1 cellular context compared by ENCODE assay signal in the genomic region with DNA sequence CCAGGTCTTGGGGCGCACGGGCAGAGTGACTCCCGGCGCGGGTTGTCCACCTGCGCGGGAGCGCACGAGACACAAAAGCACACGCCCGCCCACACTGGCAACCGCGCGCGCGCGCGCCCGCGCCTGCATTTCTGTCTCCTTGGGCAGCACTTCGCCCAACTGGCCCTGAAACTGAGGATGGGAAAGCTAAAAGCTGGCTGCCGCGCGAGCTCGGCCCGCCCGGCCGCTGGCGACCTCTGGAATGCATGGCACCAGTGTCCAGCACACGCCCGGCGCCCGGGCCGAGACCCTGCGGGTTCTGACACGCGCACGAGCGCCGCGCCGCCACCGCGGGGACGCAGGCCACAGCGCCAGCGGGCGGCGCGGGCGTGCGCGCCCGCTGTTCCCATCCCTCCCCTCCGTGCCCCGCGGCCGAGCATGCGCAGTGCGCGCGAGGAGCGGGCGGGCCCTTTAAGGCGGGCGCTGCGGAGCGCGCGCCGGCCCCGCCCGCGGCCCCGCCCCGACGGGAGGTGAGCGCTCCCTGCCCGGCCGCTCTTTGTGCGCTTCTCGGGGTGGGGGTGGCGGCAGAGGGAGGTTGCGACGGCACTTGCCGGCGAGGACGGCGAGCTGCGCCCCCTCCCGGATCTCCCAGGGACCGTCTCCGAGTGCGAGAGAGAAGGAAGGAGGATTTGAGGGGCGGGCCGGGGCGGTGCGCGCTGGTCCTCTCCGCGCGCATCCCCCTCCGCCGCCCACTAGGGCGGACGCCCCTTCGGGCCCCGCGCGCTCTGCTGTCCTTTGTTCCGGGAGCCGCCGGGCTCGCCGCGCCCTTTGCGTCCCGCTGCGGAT.
TF ChIP-seq lines count a peak whose summit lies in the region.

No MANE protein-coding gene starts in this region.

TF ChIP-seq in K562, 482 proteins besides CTCF, POLR2A, EP300 and RAD21 (continued from another document and continues in another):
- TF ChIP-seq PHTF2 (CRISPR knock-in tag; IDR thresholded peaks at IDR 0.05), result no peak
- TF ChIP-seq ZBTB17 (CRISPR knock-in tag; IDR thresholded peaks at IDR 0.05), result no peak; the same call in 1 of the 2 replicates
- TF ChIP-seq, protein P1, sequence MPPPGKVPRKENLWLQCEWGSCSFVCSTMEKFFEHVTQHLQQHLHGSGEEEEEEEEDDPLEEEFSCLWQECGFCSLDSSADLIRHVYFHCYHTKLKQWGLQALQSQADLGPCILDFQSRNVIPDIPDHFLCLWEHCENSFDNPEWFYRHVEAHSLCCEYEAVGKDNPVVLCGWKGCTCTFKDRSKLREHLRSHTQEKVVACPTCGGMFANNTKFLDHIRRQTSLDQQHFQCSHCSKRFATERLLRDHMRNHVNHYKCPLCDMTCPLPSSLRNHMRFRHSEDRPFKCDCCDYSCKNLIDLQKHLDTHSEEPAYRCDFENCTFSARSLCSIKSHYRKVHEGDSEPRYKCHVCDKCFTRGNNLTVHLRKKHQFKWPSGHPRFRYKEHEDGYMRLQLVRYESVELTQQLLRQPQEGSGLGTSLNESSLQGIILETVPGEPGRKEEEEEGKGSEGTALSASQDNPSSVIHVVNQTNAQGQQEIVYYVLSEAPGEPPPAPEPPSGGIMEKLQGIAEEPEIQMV (tag; conservative IDR thresholded peaks at IDR 0.05; ENCODE audit: low read depth), result no peak
- no peak for TF ChIP-seq RFX7 (CRISPR knock-in tag; IDR thresholded peaks at IDR 0.05)
- no peak for TF ChIP-seq ARNT (IDR thresholded peaks at IDR 0.05)
- TF ChIP-seq, protein P2, sequence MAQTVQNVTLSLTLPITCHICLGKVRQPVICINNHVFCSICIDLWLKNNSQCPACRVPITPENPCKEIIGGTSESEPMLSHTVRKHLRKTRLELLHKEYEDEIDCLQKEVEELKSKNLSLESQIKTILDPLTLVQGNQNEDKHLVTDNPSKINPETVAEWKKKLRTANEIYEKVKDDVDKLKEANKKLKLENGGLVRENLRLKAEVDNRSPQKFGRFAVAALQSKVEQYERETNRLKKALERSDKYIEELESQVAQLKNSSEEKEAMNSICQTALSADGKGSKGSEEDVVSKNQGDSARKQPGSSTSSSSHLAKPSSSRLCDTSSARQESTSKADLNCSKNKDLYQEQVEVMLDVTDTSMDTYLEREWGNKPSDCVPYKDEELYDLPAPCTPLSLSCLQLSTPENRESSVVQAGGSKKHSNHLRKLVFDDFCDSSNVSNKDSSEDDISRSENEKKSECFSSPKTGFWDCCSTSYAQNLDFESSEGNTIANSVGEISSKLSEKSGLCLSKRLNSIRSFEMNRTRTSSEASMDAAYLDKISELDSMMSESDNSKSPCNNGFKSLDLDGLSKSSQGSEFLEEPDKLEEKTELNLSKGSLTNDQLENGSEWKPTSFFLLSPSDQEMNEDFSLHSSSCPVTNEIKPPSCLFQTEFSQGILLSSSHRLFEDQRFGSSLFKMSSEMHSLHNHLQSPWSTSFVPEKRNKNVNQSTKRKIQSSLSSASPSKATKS (CRISPR knock-in tag; IDR thresholded peaks at IDR 0.05), result no peak
- no peak for TF ChIP-seq MTF1 (CRISPR knock-in tag; IDR thresholded peaks at IDR 0.05; ENCODE audit: borderline replicate concordance)
- TF ChIP-seq, protein P3, sequence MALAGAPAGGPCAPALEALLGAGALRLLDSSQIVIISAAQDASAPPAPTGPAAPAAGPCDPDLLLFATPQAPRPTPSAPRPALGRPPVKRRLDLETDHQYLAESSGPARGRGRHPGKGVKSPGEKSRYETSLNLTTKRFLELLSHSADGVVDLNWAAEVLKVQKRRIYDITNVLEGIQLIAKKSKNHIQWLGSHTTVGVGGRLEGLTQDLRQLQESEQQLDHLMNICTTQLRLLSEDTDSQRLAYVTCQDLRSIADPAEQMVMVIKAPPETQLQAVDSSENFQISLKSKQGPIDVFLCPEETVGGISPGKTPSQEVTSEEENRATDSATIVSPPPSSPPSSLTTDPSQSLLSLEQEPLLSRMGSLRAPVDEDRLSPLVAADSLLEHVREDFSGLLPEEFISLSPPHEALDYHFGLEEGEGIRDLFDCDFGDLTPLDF (CRISPR knock-in tag; IDR thresholded peaks at IDR 0.05), result peak; percentile 26; the same call in 1 of the 2 replicates
- TF ChIP-seq ZNF354B (CRISPR knock-in tag; IDR thresholded peaks at IDR 0.05), result no peak
- TF ChIP-seq SREBF1 (IDR thresholded peaks at IDR 0.05; ENCODE audit: borderline replicate concordance, low read depth, low read length), result no peak
- peak; percentile 86 for TF ChIP-seq GATAD2B (IDR thresholded peaks at IDR 0.05; ENCODE audit: borderline replicate concordance)
- no peak for TF ChIP-seq ESRRB (CRISPR knock-in tag; IDR thresholded peaks at IDR 0.05; ENCODE audit: borderline replicate concordance)
- TF ChIP-seq TAF1 (IDR thresholded peaks at IDR 0.05; ENCODE audit: control insufficient read depth, extremely low read depth, insufficient read depth, low read length, severe bottlenecking), result peak; percentile 50
- no peak for TF ChIP-seq NFE2L1 (tag; IDR thresholded peaks at IDR 0.05; ENCODE audit: borderline replicate concordance, low read depth)
- TF ChIP-seq, protein P4, sequence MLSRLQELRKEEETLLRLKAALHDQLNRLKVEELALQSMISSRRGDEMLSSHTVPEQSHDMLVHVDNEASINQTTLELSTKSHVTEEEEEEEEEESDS (CRISPR knock-in tag; IDR thresholded peaks at IDR 0.05), result no peak
- TF ChIP-seq, protein P5, sequence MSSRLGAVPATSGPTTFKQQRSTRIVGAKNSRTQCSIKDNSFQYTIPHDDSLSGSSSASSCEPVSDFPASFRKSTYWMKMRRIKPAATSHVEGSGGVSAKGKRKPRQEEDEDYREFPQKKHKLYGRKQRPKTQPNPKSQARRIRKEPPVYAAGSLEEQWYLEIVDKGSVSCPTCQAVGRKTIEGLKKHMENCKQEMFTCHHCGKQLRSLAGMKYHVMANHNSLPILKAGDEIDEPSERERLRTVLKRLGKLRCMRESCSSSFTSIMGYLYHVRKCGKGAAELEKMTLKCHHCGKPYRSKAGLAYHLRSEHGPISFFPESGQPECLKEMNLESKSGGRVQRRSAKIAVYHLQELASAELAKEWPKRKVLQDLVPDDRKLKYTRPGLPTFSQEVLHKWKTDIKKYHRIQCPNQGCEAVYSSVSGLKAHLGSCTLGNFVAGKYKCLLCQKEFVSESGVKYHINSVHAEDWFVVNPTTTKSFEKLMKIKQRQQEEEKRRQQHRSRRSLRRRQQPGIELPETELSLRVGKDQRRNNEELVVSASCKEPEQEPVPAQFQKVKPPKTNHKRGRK (tag; IDR thresholded peaks at IDR 0.05), result no peak
- no peak for TF ChIP-seq EZH2 (IDR thresholded peaks at IDR 0.05; ENCODE audit: borderline replicate concordance, low read depth, low read length)
- no peak for TF ChIP-seq MAFG (tag; conservative IDR thresholded peaks at IDR 0.05)
- no peak; the same call in 1 of the 2 replicates for TF ChIP-seq E2F3 (CRISPR knock-in tag; IDR thresholded peaks at IDR 0.05)
- no peak for TF ChIP-seq RBM25 (IDR thresholded peaks at IDR 0.05; ENCODE audit: low read depth, low read length, severe bottlenecking)
- TF ChIP-seq, protein P6, sequence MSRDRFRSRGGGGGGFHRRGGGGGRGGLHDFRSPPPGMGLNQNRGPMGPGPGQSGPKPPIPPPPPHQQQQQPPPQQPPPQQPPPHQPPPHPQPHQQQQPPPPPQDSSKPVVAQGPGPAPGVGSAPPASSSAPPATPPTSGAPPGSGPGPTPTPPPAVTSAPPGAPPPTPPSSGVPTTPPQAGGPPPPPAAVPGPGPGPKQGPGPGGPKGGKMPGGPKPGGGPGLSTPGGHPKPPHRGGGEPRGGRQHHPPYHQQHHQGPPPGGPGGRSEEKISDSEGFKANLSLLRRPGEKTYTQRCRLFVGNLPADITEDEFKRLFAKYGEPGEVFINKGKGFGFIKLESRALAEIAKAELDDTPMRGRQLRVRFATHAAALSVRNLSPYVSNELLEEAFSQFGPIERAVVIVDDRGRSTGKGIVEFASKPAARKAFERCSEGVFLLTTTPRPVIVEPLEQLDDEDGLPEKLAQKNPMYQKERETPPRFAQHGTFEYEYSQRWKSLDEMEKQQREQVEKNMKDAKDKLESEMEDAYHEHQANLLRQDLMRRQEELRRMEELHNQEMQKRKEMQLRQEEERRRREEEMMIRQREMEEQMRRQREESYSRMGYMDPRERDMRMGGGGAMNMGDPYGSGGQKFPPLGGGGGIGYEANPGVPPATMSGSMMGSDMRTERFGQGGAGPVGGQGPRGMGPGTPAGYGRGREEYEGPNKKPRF (IDR thresholded peaks at IDR 0.05; ENCODE audit: low read depth, low read length), result no peak
- TF ChIP-seq, protein P7, sequence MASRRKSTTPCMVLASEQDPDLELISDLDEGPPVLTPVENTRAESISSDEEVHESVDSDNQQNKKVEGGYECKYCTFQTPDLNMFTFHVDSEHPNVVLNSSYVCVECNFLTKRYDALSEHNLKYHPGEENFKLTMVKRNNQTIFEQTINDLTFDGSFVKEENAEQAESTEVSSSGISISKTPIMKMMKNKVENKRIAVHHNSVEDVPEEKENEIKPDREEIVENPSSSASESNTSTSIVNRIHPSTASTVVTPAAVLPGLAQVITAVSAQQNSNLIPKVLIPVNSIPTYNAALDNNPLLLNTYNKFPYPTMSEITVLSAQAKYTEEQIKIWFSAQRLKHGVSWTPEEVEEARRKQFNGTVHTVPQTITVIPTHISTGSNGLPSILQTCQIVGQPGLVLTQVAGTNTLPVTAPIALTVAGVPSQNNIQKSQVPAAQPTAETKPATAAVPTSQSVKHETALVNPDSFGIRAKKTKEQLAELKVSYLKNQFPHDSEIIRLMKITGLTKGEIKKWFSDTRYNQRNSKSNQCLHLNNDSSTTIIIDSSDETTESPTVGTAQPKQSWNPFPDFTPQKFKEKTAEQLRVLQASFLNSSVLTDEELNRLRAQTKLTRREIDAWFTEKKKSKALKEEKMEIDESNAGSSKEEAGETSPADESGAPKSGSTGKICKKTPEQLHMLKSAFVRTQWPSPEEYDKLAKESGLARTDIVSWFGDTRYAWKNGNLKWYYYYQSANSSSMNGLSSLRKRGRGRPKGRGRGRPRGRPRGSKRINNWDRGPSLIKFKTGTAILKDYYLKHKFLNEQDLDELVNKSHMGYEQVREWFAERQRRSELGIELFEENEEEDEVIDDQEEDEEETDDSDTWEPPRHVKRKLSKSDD (conservative IDR thresholded peaks at IDR 0.05; ENCODE audit: low read length), result no peak
- TF ChIP-seq ZEB2 (IDR thresholded peaks at IDR 0.05), result no peak
- no peak for TF ChIP-seq TGIF2 (CRISPR knock-in tag; IDR thresholded peaks at IDR 0.05)
- no peak for TF ChIP-seq SNIP1 (IDR thresholded peaks at IDR 0.05; ENCODE audit: low read depth)
- TF ChIP-seq ZNF282 (CRISPR knock-in tag; IDR thresholded peaks at IDR 0.05), result no peak
- TF ChIP-seq, protein P8, sequence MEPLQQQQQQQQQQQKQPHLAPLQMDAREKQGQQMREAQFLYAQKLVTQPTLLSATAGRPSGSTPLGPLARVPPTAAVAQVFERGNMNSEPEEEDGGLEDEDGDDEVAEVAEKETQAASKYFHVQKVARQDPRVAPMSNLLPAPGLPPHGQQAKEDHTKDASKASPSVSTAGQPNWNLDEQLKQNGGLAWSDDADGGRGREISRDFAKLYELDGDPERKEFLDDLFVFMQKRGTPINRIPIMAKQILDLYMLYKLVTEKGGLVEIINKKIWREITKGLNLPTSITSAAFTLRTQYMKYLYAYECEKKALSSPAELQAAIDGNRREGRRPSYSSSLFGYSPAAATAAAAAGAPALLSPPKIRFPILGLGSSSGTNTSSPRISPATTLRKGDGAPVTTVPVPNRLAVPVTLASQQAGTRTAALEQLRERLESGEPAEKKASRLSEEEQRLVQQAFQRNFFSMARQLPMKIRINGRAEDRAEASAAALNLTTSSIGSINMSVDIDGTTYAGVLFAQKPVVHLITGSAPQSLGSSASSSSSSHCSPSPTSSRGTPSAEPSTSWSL (CRISPR knock-in tag; IDR thresholded peaks at IDR 0.05; ENCODE audit: borderline replicate concordance), result 0 out of 2 replicates have a peak, but pooled peaks have one; percentile 65
- TF ChIP-seq FOXP1 (CRISPR knock-in tag; IDR thresholded peaks at IDR 0.05), result peak; percentile 49; the same call in 1 of the 2 replicates
- no peak for TF ChIP-seq ZNF12 (CRISPR knock-in tag; IDR thresholded peaks at IDR 0.05)
- TF ChIP-seq, protein P9, sequence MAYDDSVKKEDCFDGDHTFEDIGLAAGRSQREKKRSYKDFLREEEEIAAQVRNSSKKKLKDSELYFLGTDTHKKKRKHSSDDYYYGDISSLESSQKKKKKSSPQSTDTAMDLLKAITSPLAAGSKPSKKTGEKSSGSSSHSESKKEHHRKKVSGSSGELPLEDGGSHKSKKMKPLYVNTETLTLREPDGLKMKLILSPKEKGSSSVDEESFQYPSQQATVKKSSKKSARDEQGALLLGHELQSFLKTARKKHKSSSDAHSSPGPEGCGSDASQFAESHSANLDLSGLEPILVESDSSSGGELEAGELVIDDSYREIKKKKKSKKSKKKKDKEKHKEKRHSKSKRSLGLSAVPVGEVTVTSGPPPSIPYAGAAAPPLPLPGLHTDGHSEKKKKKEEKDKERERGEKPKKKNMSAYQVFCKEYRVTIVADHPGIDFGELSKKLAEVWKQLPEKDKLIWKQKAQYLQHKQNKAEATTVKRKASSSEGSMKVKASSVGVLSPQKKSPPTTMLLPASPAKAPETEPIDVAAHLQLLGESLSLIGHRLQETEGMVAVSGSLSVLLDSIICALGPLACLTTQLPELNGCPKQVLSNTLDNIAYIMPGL (CRISPR knock-in tag; IDR thresholded peaks at IDR 0.05), result no peak
- TF ChIP-seq, protein P10, sequence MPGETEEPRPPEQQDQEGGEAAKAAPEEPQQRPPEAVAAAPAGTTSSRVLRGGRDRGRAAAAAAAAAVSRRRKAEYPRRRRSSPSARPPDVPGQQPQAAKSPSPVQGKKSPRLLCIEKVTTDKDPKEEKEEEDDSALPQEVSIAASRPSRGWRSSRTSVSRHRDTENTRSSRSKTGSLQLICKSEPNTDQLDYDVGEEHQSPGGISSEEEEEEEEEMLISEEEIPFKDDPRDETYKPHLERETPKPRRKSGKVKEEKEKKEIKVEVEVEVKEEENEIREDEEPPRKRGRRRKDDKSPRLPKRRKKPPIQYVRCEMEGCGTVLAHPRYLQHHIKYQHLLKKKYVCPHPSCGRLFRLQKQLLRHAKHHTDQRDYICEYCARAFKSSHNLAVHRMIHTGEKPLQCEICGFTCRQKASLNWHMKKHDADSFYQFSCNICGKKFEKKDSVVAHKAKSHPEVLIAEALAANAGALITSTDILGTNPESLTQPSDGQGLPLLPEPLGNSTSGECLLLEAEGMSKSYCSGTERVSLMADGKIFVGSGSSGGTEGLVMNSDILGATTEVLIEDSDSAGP (CRISPR knock-in tag; IDR thresholded peaks at IDR 0.05), result peak; percentile 66; the same call in 1 of the 2 replicates
- no peak for TF ChIP-seq NR1H2 (CRISPR knock-in tag; IDR thresholded peaks at IDR 0.05)
- no peak for TF ChIP-seq ADNP (tag; IDR thresholded peaks at IDR 0.05)
- TF ChIP-seq, protein P11, sequence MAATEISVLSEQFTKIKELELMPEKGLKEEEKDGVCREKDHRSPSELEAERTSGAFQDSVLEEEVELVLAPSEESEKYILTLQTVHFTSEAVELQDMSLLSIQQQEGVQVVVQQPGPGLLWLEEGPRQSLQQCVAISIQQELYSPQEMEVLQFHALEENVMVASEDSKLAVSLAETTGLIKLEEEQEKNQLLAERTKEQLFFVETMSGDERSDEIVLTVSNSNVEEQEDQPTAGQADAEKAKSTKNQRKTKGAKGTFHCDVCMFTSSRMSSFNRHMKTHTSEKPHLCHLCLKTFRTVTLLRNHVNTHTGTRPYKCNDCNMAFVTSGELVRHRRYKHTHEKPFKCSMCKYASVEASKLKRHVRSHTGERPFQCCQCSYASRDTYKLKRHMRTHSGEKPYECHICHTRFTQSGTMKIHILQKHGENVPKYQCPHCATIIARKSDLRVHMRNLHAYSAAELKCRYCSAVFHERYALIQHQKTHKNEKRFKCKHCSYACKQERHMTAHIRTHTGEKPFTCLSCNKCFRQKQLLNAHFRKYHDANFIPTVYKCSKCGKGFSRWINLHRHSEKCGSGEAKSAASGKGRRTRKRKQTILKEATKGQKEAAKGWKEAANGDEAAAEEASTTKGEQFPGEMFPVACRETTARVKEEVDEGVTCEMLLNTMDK (IDR thresholded peaks at IDR 0.05; ENCODE audit: borderline replicate concordance, insufficient read depth, low read depth, low read length, poor library complexity, severe bottlenecking), result peak; percentile 71
- no peak for TF ChIP-seq CAMTA2 (CRISPR knock-in tag; conservative IDR thresholded peaks at IDR 0.05)
- no peak for TF ChIP-seq PCBP2 (IDR thresholded peaks at IDR 0.05; ENCODE audit: low read depth, low read length, poor library complexity, severe bottlenecking)
- TF ChIP-seq NR2F6 (CRISPR knock-in tag; IDR thresholded peaks at IDR 0.05), result no peak
